In the genomic region with DNA sequence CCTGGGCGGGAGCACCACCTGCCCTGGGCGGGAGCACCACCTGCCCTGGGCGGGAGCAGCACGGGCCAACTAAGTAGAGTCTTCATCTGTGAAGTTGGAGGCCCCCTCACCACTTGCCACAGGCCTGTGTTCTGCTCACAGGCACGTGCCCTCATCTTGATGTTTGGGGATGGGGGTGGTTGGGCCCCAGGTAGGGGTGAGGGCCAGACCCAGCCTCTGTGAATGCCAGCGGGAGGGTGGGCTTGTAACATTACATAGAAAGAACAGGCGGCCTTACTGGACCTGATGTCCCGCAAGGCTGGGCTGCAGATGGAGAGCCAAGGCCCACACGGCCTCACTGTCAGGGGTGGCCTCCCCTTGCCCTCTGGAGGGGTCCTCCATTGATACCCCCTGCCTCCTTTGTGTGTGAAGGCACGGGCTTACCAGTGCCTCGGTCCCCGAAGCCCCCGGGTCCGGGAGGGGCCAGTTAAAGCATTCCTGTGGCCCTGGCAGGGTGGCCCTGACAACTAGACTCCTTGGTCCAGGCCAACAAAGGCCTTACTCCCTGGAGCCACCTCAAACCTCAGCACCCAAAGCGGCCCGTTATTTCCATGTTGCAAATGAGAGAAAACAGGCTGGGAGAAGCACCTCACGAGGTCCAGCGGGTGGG, we compare ENCODE assay signal across 9 cellular contexts. TPM values are rescaled to one million over a fixed set of nuclear protein-coding genes. Genes with fewer than 3 reads are reported as not detected.
DNase-seq lines count a peak whose midpoint lies in the region; ATAC-seq and TF ChIP-seq lines count a peak whose summit lies in the region.
"Had no signal": no experiment of that assay in that cellular context is flagged by ENCODE, and none has a peak within 500 bp of the region (broad histone marks: within the 10 kb centered on the region; RNA-seq: fewer than 3 reads in every experiment).

No MANE protein-coding gene starts in this region.

- peak overlapping the region; percentile 81 for H3K9ac ChIP-seq in smooth muscle cell (ENCODE audit: low read depth)

- WGBS in hepatocyte (ENCODE audit: low lambda C conversion rate, missing lambda C conversion rate), result 84% methylated on average over 17 of the region's 18 CpGs
- WGBS in smooth muscle cell (ENCODE audit: low lambda C conversion rate), result 84% methylated on average over 18 of the region's 18 CpGs

- H3K4me1 ChIP-seq in hepatocyte (ENCODE audit: insufficient read depth) (peaks cover 32% of the 10 kb centered on the region), smooth muscle cell (ENCODE audit: low read depth) (peaks cover 17% of the 10 kb centered on the region)

- H4K20me1 ChIP-seq in hepatocyte (ENCODE audit: insufficient read depth, poor library complexity, severe bottlenecking) (peaks cover 10% of the 10 kb centered on the region), smooth muscle cell (ENCODE audit: low read depth) (peaks cover 38% of the 10 kb centered on the region)

- H3K27ac Mint-ChIP-seq in activated B cell treated with CpG ODN at 0.5 μM for 24 hours, result peak overlapping the region; percentile 82

- H2AFZ ChIP-seq in hepatocyte (peak overlapping the region; percentile 92), smooth muscle cell (ENCODE audit: low read depth) (peak overlapping the region; percentile 48)

- CTCF ChIA-PET in activated B cell treated with CpG ODN at 0.5 μM for 24 hours (lab: Charles Lee), result interaction anchor here (1.5 kb wide), 1 partner anchor 22 kb away, joined by 3 read pairs; no protein-coding TSS in a partner anchor

- H3K27ac ChIP-seq in hepatocyte, result peak overlapping the region; percentile 86
- peak overlapping the region; percentile 74 for H3K27ac ChIP-seq in smooth muscle cell (ENCODE audit: low read depth)

- H3K9me3 Mint-ChIP-seq in activated B cell treated with CpG ODN at 0.5 μM for 24 hours, result no peaks in the 10 kb centered on the region

- H3K4me3 Mint-ChIP-seq in activated B cell treated with CpG ODN at 0.5 μM for 24 hours, result peak overlapping the region; percentile 87

- H3K36me3 Mint-ChIP-seq in activated B cell treated with CpG ODN at 0.5 μM for 24 hours (ENCODE audit: low read depth), result no peaks in the 10 kb centered on the region

- H3K27me3 ChIP-seq in H7 (ENCODE audit: control insufficient read depth, insufficient read depth, low read length) (peaks cover 37% of the 10 kb centered on the region), hepatocyte (no peaks in the 10 kb centered on the region), smooth muscle cell (ENCODE audit: low read depth) (no peaks in the 10 kb centered on the region)

- H3K4me2 ChIP-seq in hepatocyte (peak overlapping the region; percentile 99), smooth muscle cell (peak overlapping the region; percentile 88)

- peaks cover 17% of the 10 kb centered on the region for H3K4me1 Mint-ChIP-seq in activated B cell treated with CpG ODN at 0.5 μM for 24 hours

- intact Hi-C loops in activated B cell treated with CpG ODN at 0.5 μM for 24 hours (cut with micrococcal nuclease), result loop anchor here (1.0 to 5.0 kb wide), 4 partner anchors 11 to 190 kb away; a partner anchor contains a TSS

- POLR2A ChIA-PET in activated B cell treated with CpG ODN at 0.5 μM for 24 hours (lab: Charles Lee), result interaction anchor here (0.8 to 4.0 kb wide), 6 partner anchors 10 to 207 kb away, joined by 4 to 60 read pairs (median 12); a partner anchor contains a TSS

- no peaks in the 10 kb centered on the region for H3F3A ChIP-seq in smooth muscle cell (ENCODE audit: low read depth)

- H3K4me3 ChIP-seq in H7 (ENCODE audit: insufficient read depth, low read depth, low read length) (peak overlapping the region; percentile 53), hepatocyte (no peak overlapping the region), smooth muscle cell (peak overlapping the region; percentile 79)

- H3K79me2 ChIP-seq in hepatocyte (peaks cover 20% of the 10 kb centered on the region), smooth muscle cell (ENCODE audit: low read depth) (peaks cover 39% of the 10 kb centered on the region)

- DNase-seq in H7, result no peak
- DNase-seq in activated B cell treated with CpG ODN at 0.5 μM for 24 hours, result no peak
- no peak for DNase-seq in hepatocyte (ENCODE audit: low spot score)
- no peak for DNase-seq in smooth muscle cell (lab: John Stamatoyannopoulos, UW; ENCODE audit: unreplicated experiment)
- no peak for DNase-seq in activated effector memory CD4-positive, alpha-beta T cell treated with anti-CD3 and anti-CD28 coated beads, Interleukin-2, amount 50 U/mL, for 16 hours
- DNase-seq in NCI-H345 treated with DMSO at 0.1 percent for 48 hours (lab: John Stamatoyannopoulos, UW; ENCODE audit: unreplicated experiment), result no peak
- DNase-seq: NCI-H226 had no signal

- no peaks in the 10 kb centered on the region for H3K27me3 Mint-ChIP-seq in activated B cell treated with CpG ODN at 0.5 μM for 24 hours

- TF ChIP-seq CTCF in activated B cell treated with CpG ODN at 0.5 μM for 24 hours (IDR thresholded peaks at IDR 0.05) (no peak), hepatocyte (IDR thresholded peaks at IDR 0.05; ENCODE audit: poor library complexity) (no peak), smooth muscle cell (IDR thresholded peaks at IDR 0.05; ENCODE audit: borderline replicate concordance, insufficient read depth, poor library complexity, severe bottlenecking) (no peak)

- H3K9me3 ChIP-seq in hepatocyte (ENCODE audit: low read depth) (no peaks in the 10 kb centered on the region), smooth muscle cell (replicated peaks; ENCODE audit: low read depth) (no peaks in the 10 kb centered on the region)

- H3K36me3 ChIP-seq in H7 (replicated peaks; ENCODE audit: control insufficient read depth, insufficient read depth, low read length) (no peaks in the 10 kb centered on the region), hepatocyte (replicated peaks; ENCODE audit: insufficient read depth, low read depth) (no peaks in the 10 kb centered on the region), smooth muscle cell (ENCODE audit: low read depth) (no peaks in the 10 kb centered on the region)

- H3K9me2 ChIP-seq in hepatocyte (replicated peaks; ENCODE audit: insufficient read depth), result no peaks in the 10 kb centered on the region

- no peak for ATAC-seq in activated B cell treated with CpG ODN at 0.5 μM for 24 hours (ENCODE audit: low read depth)
- ATAC-seq in GM18498 (IDR thresholded peaks at IDR 0.05; ENCODE audit: unreplicated experiment), result no peak
- ATAC-seq in GM18858 (IDR thresholded peaks at IDR 0.05; ENCODE audit: unreplicated experiment), result no peak

RNA-seq across cellular contexts. Expression of a gene that starts 1.1 kb away (rescaled TPM):
- 31.2 and 52.0 TPM in 2 replicates for total RNA-seq in H7 (2014; rRNA removed; shearing (Covaris generic))
- 24.6 and 26.5 TPM in 2 replicates for total RNA-seq in activated B cell treated with CpG ODN at 0.5 μM for 24 hours
- 240 and 290 TPM in 2 replicates for total RNA-seq in hepatocyte
- polyA plus RNA-seq in hepatocyte, result 114 and 125 TPM in 2 replicates
- 151 and 180 TPM in 2 replicates for total RNA-seq in smooth muscle cell
- polyA plus RNA-seq in smooth muscle cell, result 83.3 and 96.1 TPM in 2 replicates

RNA-seq across cellular contexts. Expression of a gene that starts 15.1 kb away (rescaled TPM):
- 3.7 and 6.0 TPM in 2 replicates for total RNA-seq in H7 (2014; rRNA removed; shearing (Covaris generic))
- total RNA-seq in activated B cell treated with CpG ODN at 0.5 μM for 24 hours, result 56.6 TPM in 2 replicates
- 10.0 and 15.7 TPM in 2 replicates for total RNA-seq in hepatocyte
- polyA plus RNA-seq in hepatocyte, result 29.8 and 49.5 TPM in 2 replicates
- 11.4 and 18.3 TPM in 2 replicates for total RNA-seq in smooth muscle cell
- 23.1 and 34.6 TPM in 2 replicates for polyA plus RNA-seq in smooth muscle cell

RNA-seq across cellular contexts. Expression of a gene that starts 45.7 kb away (rescaled TPM):
- 31.7 and 37.3 TPM in 2 replicates for total RNA-seq in H7 (2014; rRNA removed; shearing (Covaris generic))
- total RNA-seq in activated B cell treated with CpG ODN at 0.5 μM for 24 hours (147 and 170 TPM in 2 replicates), hepatocyte (55.7 and 72.5 TPM in 2 replicates), smooth muscle cell (51.6 and 75.3 TPM in 2 replicates)
- polyA plus RNA-seq in hepatocyte (152 and 193 TPM in 2 replicates), smooth muscle cell (135 and 172 TPM in 2 replicates)
